ENCODE assay signal across 1 cellular context in genomic region chr3:142952272-142953193, GRCh38.
A peak's percentile ranks its signal among the peaks of the same experiment; 100 is the strongest.
TF ChIP-seq lines count a peak whose summit lies in the region.

No MANE protein-coding gene starts in this region.

TF ChIP-seq in K562, 482 proteins besides CTCF, POLR2A, EP300 and RAD21 (continued from another document):
- TF ChIP-seq ZBTB17 (CRISPR knock-in tag; IDR thresholded peaks at IDR 0.05) (peak; percentile 32; the same call in 1 of the 2 replicates), PBX2 (CRISPR knock-in tag; IDR thresholded peaks at IDR 0.05; ENCODE audit: low read depth) (no peak), PBX2 (tag; conservative IDR thresholded peaks at IDR 0.05; ENCODE audit: low read depth) (no peak), ZBTB43 (CRISPR knock-in tag; IDR thresholded peaks at IDR 0.05) (no peak), TAL1 (IDR thresholded peaks at IDR 0.05) (no peak), FOXJ2 (tag; IDR thresholded peaks at IDR 0.05) (no peak), ZBTB40 (IDR thresholded peaks at IDR 0.05) (0 out of 2 replicates have a peak, but pooled peaks have one; percentile 19), ZBTB40 (CRISPR knock-in tag; IDR thresholded peaks at IDR 0.05) (no peak)
- TF ChIP-seq, protein P1, sequence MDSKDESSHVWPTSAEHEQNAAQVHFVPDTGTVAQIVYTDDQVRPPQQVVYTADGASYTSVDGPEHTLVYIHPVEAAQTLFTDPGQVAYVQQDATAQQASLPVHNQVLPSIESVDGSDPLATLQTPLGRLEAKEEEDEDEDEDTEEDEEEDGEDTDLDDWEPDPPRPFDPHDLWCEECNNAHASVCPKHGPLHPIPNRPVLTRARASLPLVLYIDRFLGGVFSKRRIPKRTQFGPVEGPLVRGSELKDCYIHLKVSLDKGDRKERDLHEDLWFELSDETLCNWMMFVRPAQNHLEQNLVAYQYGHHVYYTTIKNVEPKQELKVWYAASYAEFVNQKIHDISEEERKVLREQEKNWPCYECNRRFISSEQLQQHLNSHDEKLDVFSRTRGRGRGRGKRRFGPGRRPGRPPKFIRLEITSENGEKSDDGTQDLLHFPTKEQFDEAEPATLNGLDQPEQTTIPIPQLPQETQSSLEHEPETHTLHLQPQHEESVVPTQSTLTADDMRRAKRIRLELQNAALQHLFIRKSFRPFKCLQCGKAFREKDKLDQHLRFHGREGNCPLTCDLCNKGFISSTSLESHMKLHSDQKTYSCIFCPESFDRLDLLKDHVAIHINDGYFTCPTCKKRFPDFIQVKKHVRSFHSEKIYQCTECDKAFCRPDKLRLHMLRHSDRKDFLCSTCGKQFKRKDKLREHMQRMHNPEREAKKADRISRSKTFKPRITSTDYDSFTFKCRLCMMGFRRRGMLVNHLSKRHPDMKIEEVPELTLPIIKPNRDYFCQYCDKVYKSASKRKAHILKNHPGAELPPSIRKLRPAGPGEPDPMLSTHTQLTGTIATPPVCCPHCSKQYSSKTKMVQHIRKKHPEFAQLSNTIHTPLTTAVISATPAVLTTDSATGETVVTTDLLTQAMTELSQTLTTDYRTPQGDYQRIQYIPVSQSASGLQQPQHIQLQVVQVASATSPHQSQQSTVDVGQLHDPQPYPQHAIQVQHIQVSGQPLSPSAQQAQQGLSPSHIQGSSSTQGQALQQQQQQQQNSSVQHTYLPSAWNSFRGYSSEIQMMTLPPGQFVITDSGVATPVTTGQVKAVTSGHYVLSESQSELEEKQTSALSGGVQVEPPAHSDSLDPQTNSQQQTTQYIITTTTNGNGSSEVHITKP (IDR thresholded peaks at IDR 0.05; ENCODE audit: partially characterized antibody), result peak; percentile 57
